Comparison of ENCODE assay signal across 1 cellular context in the genomic region with DNA sequence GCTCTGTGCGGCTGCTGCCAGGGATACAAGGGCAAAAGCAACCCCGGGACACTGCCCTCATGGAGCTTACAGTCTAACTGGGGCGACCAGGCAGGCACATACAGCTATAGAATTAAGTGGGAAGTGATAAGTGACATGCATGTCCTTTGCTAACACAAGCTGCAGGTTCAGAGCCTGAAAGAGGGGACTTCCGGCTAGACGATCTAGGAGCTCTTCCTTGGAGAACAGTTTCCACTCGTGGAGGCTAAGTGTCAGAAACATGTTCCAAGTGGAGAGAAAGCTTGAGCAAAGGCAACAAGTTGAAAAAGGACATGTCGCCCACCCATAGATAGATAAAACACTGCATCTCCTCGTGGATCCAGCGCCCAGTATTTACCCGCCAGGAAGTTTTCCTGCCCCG.
TF ChIP-seq lines count a peak whose summit lies in the region.

No MANE protein-coding gene starts in this region.

TF ChIP-seq in WTC11, 78 proteins besides CTCF, POLR2A, EP300 and RAD21 (continued from another document):
- TF ChIP-seq, protein P1, sequence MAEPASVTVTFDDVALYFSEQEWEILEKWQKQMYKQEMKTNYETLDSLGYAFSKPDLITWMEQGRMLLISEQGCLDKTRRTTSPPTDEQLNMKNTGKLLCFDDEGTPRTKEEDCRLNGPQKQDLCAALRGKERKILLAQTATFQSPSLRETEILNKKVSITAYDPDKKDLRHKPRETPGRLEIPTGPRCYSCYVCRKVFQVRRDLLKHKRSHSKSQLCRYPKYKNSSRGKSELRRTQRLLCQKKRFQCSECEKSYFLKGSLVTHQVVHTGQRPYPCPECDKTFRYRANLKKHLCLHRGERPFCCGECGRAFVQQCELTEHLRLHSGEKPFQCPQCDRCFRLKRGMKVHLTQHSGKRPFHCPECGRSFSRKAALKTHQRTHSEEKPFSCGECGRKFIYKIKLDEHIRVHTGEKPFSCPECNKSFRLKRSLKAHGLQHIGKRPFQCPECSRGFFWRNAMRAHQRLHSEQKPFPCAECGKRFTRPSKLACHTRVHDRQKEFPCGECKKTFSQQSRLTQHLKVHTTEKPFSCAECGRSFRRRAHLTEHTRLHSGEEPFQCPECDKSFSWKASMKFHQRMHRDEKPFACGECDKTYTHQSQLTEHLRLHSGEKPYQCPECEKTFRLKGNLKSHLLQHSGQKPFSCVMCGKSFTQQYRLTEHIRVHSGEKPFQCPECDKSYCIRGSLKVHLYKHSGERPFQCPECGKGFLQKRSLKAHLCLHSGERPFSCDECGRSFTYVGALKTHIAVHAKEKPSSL (CRISPR knock-in tag; conservative IDR thresholded peaks at IDR 0.05) = no peak
- TF ChIP-seq ETV6 (CRISPR knock-in tag; IDR thresholded peaks at IDR 0.05) (no peak), ZBTB21 (CRISPR knock-in tag; IDR thresholded peaks at IDR 0.05; ENCODE audit: borderline replicate concordance) (no peak), SMAD3 (CRISPR knock-in tag; IDR thresholded peaks at IDR 0.05; ENCODE audit: borderline replicate concordance) (no peak), CREB1 (CRISPR knock-in tag; IDR thresholded peaks at IDR 0.05) (no peak), FOXJ3 (CRISPR knock-in tag; IDR thresholded peaks at IDR 0.05; ENCODE audit: borderline replicate concordance) (no peak)
- TF ChIP-seq, protein P2, sequence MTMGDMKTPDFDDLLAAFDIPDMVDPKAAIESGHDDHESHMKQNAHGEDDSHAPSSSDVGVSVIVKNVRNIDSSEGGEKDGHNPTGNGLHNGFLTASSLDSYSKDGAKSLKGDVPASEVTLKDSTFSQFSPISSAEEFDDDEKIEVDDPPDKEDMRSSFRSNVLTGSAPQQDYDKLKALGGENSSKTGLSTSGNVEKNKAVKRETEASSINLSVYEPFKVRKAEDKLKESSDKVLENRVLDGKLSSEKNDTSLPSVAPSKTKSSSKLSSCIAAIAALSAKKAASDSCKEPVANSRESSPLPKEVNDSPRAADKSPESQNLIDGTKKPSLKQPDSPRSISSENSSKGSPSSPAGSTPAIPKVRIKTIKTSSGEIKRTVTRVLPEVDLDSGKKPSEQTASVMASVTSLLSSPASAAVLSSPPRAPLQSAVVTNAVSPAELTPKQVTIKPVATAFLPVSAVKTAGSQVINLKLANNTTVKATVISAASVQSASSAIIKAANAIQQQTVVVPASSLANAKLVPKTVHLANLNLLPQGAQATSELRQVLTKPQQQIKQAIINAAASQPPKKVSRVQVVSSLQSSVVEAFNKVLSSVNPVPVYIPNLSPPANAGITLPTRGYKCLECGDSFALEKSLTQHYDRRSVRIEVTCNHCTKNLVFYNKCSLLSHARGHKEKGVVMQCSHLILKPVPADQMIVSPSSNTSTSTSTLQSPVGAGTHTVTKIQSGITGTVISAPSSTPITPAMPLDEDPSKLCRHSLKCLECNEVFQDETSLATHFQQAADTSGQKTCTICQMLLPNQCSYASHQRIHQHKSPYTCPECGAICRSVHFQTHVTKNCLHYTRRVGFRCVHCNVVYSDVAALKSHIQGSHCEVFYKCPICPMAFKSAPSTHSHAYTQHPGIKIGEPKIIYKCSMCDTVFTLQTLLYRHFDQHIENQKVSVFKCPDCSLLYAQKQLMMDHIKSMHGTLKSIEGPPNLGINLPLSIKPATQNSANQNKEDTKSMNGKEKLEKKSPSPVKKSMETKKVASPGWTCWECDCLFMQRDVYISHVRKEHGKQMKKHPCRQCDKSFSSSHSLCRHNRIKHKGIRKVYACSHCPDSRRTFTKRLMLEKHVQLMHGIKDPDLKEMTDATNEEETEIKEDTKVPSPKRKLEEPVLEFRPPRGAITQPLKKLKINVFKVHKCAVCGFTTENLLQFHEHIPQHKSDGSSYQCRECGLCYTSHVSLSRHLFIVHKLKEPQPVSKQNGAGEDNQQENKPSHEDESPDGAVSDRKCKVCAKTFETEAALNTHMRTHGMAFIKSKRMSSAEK (CRISPR knock-in tag; IDR thresholded peaks at IDR 0.05; ENCODE audit: borderline replicate concordance) = no peak
- TF ChIP-seq, protein P3, sequence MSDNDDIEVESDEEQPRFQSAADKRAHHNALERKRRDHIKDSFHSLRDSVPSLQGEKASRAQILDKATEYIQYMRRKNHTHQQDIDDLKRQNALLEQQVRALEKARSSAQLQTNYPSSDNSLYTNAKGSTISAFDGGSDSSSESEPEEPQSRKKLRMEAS (CRISPR knock-in tag; IDR thresholded peaks at IDR 0.05) = no peak
- TF ChIP-seq, protein P4, sequence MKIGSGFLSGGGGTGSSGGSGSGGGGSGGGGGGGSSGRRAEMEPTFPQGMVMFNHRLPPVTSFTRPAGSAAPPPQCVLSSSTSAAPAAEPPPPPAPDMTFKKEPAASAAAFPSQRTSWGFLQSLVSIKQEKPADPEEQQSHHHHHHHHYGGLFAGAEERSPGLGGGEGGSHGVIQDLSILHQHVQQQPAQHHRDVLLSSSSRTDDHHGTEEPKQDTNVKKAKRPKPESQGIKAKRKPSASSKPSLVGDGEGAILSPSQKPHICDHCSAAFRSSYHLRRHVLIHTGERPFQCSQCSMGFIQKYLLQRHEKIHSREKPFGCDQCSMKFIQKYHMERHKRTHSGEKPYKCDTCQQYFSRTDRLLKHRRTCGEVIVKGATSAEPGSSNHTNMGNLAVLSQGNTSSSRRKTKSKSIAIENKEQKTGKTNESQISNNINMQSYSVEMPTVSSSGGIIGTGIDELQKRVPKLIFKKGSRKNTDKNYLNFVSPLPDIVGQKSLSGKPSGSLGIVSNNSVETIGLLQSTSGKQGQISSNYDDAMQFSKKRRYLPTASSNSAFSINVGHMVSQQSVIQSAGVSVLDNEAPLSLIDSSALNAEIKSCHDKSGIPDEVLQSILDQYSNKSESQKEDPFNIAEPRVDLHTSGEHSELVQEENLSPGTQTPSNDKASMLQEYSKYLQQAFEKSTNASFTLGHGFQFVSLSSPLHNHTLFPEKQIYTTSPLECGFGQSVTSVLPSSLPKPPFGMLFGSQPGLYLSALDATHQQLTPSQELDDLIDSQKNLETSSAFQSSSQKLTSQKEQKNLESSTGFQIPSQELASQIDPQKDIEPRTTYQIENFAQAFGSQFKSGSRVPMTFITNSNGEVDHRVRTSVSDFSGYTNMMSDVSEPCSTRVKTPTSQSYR (CRISPR knock-in tag; IDR thresholded peaks at IDR 0.05) = no peak
